Comparison of ENCODE assay signal across 11 cellular contexts in the genomic region with DNA sequence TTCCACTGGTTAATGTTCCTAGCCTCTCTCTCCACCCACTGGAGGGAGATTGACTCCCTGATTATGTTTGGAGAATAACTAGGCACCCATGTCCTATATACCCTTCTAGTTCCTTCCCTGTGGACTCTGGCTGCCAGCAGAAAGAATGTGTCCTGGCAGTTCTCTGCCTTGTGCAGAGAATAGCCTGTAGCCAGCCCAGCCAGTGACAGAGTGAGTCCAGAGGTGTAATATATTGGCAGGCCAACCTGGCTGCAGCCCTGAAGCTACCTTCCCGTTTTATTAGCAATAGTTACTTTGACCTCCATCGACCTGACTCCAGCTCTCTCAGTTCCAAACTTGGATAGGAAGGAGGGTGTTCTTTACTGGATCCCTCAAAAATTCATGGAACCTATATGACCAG.
"Had no signal": no experiment of that assay in that cellular context is flagged by ENCODE, and none has a peak within 500 bp of the region (broad histone marks: within the 10 kb centered on the region; RNA-seq: fewer than 3 reads in every experiment).

No MANE protein-coding gene starts in this region.

- H3K9me3 ChIP-seq: adrenal gland, uterus had no signal

- ATAC-seq: effector memory CD8-positive, alpha-beta T cell; natural killer cell treated with Interleukin-12 subunit alpha and Interleukin-12 subunit beta and Interleukin-15 and Interleukin-18, amount 100 ng/mL, for 72 hours; T-helper 17 cell had no signal

- H3K4me1 Mint-ChIP-seq: activated B cell treated with CpG ODN at 0.5 μM for 24 hours; central memory CD8-positive, alpha-beta T cell; memory B cell had no signal

- H3K4me3 ChIP-seq: adrenal gland, uterus had no signal

- H3K27me3 ChIP-seq: adrenal gland, uterus had no signal

- H3K4me3 Mint-ChIP-seq: activated B cell treated with CpG ODN at 0.5 μM for 24 hours; activated CD4-positive, alpha-beta T cell treated with anti-CD3 and anti-CD28 coated beads, Interleukin-2, amount 10 ng/mL, durations not matched to agents 7 days and 5 days; central memory CD8-positive, alpha-beta T cell; effector memory CD8-positive, alpha-beta T cell; memory B cell; natural killer cell treated with Interleukin-12 subunit alpha and Interleukin-12 subunit beta and Interleukin-15 and Interleukin-18, amount 100 ng/mL, for 72 hours; T-helper 17 cell had no signal

- DNase-seq: activated B cell treated with CpG ODN at 0.5 μM for 24 hours; activated CD4-positive, alpha-beta T cell treated with anti-CD3 and anti-CD28 coated beads, Interleukin-2, amount 10 ng/mL, durations not matched to agents 7 days and 5 days; activated naive CD4-positive, alpha-beta T cell treated with anti-CD3 and anti-CD28 coated beads, Interleukin-2, amount 50 U/mL, for 16 hours; adrenal gland; effector memory CD8-positive, alpha-beta T cell; erythroblast; T-helper 17 cell; uterus had no signal

- H3K36me3 ChIP-seq: uterus had no signal

- H3K4me1 ChIP-seq: adrenal gland, uterus had no signal

- H3K27ac Mint-ChIP-seq: activated B cell treated with CpG ODN at 0.5 μM for 24 hours; activated CD4-positive, alpha-beta T cell treated with anti-CD3 and anti-CD28 coated beads, Interleukin-2, amount 10 ng/mL, durations not matched to agents 7 days and 5 days; effector memory CD8-positive, alpha-beta T cell; memory B cell; natural killer cell treated with Interleukin-12 subunit alpha and Interleukin-12 subunit beta and Interleukin-15 and Interleukin-18, amount 100 ng/mL, for 72 hours; T-helper 17 cell had no signal

- H3K27me3 Mint-ChIP-seq: activated B cell treated with CpG ODN at 0.5 μM for 24 hours; activated CD4-positive, alpha-beta T cell treated with anti-CD3 and anti-CD28 coated beads, Interleukin-2, amount 10 ng/mL, durations not matched to agents 7 days and 5 days; central memory CD8-positive, alpha-beta T cell; effector memory CD8-positive, alpha-beta T cell; memory B cell; natural killer cell treated with Interleukin-12 subunit alpha and Interleukin-12 subunit beta and Interleukin-15 and Interleukin-18, amount 100 ng/mL, for 72 hours; T-helper 17 cell had no signal

- H3K9me3 Mint-ChIP-seq: activated B cell treated with CpG ODN at 0.5 μM for 24 hours; activated CD4-positive, alpha-beta T cell treated with anti-CD3 and anti-CD28 coated beads, Interleukin-2, amount 10 ng/mL, durations not matched to agents 7 days and 5 days; central memory CD8-positive, alpha-beta T cell; effector memory CD8-positive, alpha-beta T cell; memory B cell; natural killer cell treated with Interleukin-12 subunit alpha and Interleukin-12 subunit beta and Interleukin-15 and Interleukin-18, amount 100 ng/mL, for 72 hours had no signal

- H3K27ac ChIP-seq: adrenal gland, uterus had no signal
